In genomic region chr10:110616493-110617033, GRCh38 we compare ENCODE assay signal across 1 cellular context.
TF ChIP-seq lines count a peak whose summit lies in the region.

No MANE protein-coding gene starts in this region.

TF ChIP-seq in K562, 482 proteins besides CTCF, POLR2A, EP300 and RAD21 (continued from another document):
- TF ChIP-seq MGA (IDR thresholded peaks at IDR 0.05) (0 out of 2 replicates have a peak, but pooled peaks have one; percentile 24), ZSCAN29 (IDR thresholded peaks at IDR 0.05) (no peak), SMAD4 (CRISPR knock-in tag; conservative IDR thresholded peaks at IDR 0.05) (peak; percentile 44; the same call in 1 of the 2 replicates), TCF3 (CRISPR knock-in tag; IDR thresholded peaks at IDR 0.05) (peak; percentile 77), XRCC5 (IDR thresholded peaks at IDR 0.05; ENCODE audit: low read depth, low read length) (no peak), KLF16 (IDR thresholded peaks at IDR 0.05) (peak; percentile 30; the same call in 1 of the 2 replicates), TEAD4 (IDR thresholded peaks at IDR 0.05; ENCODE audit: low read length) (peak; percentile 61; the same call in 1 of the 2 replicates), TEAD4 (CRISPR knock-in tag; IDR thresholded peaks at IDR 0.05; ENCODE audit: borderline replicate concordance) (no peak), GATA2 (CRISPR knock-in tag; IDR thresholded peaks at IDR 0.05) (peak; percentile 39; the same call in 1 of the 2 replicates), ZNF592 (IDR thresholded peaks at IDR 0.05) (peak; percentile 25; the same call in 1 of the 2 replicates), CREB3 (tag; conservative IDR thresholded peaks at IDR 0.05; ENCODE audit: low read depth) (no peak), GTF2F1 (IDR thresholded peaks at IDR 0.05; ENCODE audit: low read depth, low read length) (no peak), CBFA2T2 (conservative IDR thresholded peaks at IDR 0.05) (peak; percentile 80), L3MBTL2 (IDR thresholded peaks at IDR 0.05) (peak; percentile 34; the same call in 1 of the 2 replicates), ZC3H4 (CRISPR knock-in tag; IDR thresholded peaks at IDR 0.05; ENCODE audit: borderline replicate concordance) (no peak), ADNP (tag; IDR thresholded peaks at IDR 0.05) (0 out of 2 replicates have a peak, but pooled peaks have one; percentile 13), ZNF41 (CRISPR knock-in tag; conservative IDR thresholded peaks at IDR 0.05) (no peak), ARID1B (IDR thresholded peaks at IDR 0.05) (peak; percentile 88), SMARCA4 (IDR thresholded peaks at IDR 0.05) (peak; percentile 60; the same call in 1 of the 2 replicates), ZEB2 (IDR thresholded peaks at IDR 0.05) (no peak)
- TF ChIP-seq, protein P1, sequence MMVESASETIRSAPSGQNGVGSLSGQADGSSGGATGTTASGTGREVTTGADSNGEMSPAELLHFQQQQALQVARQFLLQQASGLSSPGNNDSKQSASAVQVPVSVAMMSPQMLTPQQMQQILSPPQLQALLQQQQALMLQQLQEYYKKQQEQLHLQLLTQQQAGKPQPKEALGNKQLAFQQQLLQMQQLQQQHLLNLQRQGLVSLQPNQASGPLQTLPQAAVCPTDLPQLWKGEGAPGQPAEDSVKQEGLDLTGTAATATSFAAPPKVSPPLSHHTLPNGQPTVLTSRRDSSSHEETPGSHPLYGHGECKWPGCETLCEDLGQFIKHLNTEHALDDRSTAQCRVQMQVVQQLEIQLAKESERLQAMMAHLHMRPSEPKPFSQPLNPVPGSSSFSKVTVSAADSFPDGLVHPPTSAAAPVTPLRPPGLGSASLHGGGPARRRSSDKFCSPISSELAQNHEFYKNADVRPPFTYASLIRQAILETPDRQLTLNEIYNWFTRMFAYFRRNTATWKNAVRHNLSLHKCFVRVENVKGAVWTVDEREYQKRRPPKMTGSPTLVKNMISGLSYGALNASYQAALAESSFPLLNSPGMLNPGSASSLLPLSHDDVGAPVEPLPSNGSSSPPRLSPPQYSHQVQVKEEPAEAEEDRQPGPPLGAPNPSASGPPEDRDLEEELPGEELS (CRISPR knock-in tag; IDR thresholded peaks at IDR 0.05; ENCODE audit: borderline replicate concordance): no peak
